In genomic region chr4:178136736-178137345, GRCh38 we compare ENCODE assay signal across 15 cellular contexts.
DNase-seq lines count a peak whose midpoint lies in the region; ATAC-seq and TF ChIP-seq lines count a peak whose summit lies in the region.
"Had no signal": no experiment of that assay in that cellular context is flagged by ENCODE, and none has a peak within 500 bp of the region (broad histone marks: within the 10 kb centered on the region; RNA-seq: fewer than 3 reads in every experiment).

No MANE protein-coding gene starts in this region.

- no peaks in the 10 kb centered on the region for H3K36me3 Mint-ChIP-seq in Calu3 (ENCODE audit: insufficient read depth, unreplicated experiment)
- H3K36me3 Mint-ChIP-seq: CD4-positive, alpha-beta memory T cell had no signal

- no peak overlapping the region for H3K4me3 ChIP-seq in lower lobe of right lung
- H3K4me3 ChIP-seq: HAP-1 had no signal

- no peaks in the 10 kb centered on the region for H3K4me1 ChIP-seq in lower lobe of right lung
- H3K4me1 ChIP-seq: HAP-1 had no signal

- no TSS peak for BruUV-seq in Calu3 (replicated peaks; lab: Mats Ljungman, UMichigan)

- no peak for DNase-seq in stimulated activated naive CD8-positive, alpha-beta T cell treated with anti-CD3 and anti-CD28 coated beads, Interleukin-15, amount 100 ng/mL, for 72 hours
- DNase-seq in stimulated activated naive CD8-positive, alpha-beta T cell treated with anti-CD3 and anti-CD28 coated beads, Interleukin-15, Interleukin-2, amounts not matched to agents 100 U/mL and 50 U/mL, for 24 hours, result no peak
- DNase-seq in lower lobe of right lung (no peak), sciatic nerve (ENCODE audit: low spot score) (peak; percentile 25), Calu3 (no peak), NOMO-1 treated with DMSO at 0.1 percent for 48 hours (lab: John Stamatoyannopoulos, UW; ENCODE audit: unreplicated experiment) (no peak)
- DNase-seq: C1 segment of cervical spinal cord; CD4-positive, alpha-beta memory T cell; COR-L47; DMS153; DND-41; GOT3; HFFc6 had no signal

- H3K27ac Mint-ChIP-seq in stimulated activated naive CD8-positive, alpha-beta T cell treated with anti-CD3 and anti-CD28 coated beads, Interleukin-15, amount 100 ng/mL, for 72 hours, result no peak overlapping the region
- H3K27ac Mint-ChIP-seq in Calu3 (ENCODE audit: unreplicated experiment), result no peak overlapping the region
- H3K27ac Mint-ChIP-seq: CD4-positive, alpha-beta memory T cell; HFFc6 had no signal

- no peaks in the 10 kb centered on the region for H3K9me3 ChIP-seq in lower lobe of right lung
- H3K9me3 ChIP-seq: HAP-1 had no signal

- TF ChIP-seq CTCF in lower lobe of right lung (IDR thresholded peaks at IDR 0.05), result no peak
- no peak for TF ChIP-seq CTCF in Calu3 (IDR thresholded peaks at IDR 0.05; ENCODE audit: unreplicated experiment)

- no peaks in the 10 kb centered on the region for H3K36me3 ChIP-seq in lower lobe of right lung
- H3K36me3 ChIP-seq: HAP-1 had no signal

- no peak overlapping the region for H3K4me3 Mint-ChIP-seq in stimulated activated naive CD8-positive, alpha-beta T cell treated with anti-CD3 and anti-CD28 coated beads, Interleukin-15, amount 100 ng/mL, for 72 hours
- no peak overlapping the region for H3K4me3 Mint-ChIP-seq in Calu3 (ENCODE audit: low read depth, unreplicated experiment)
- H3K4me3 Mint-ChIP-seq: CD4-positive, alpha-beta memory T cell; HFFc6 had no signal

- peak; percentile 9 for ATAC-seq in stimulated activated naive CD8-positive, alpha-beta T cell treated with anti-CD3 and anti-CD28 coated beads, Interleukin-15, amount 100 ng/mL, for 72 hours
- no peak for ATAC-seq in stimulated activated naive CD8-positive, alpha-beta T cell treated with anti-CD3 and anti-CD28 coated beads, Interleukin-15, Interleukin-2, amounts not matched to agents 100 U/mL and 50 U/mL, for 24 hours
- ATAC-seq in lower lobe of right lung (peak; percentile 9 to 23), sciatic nerve (peak; percentile 22), GM18858 (IDR thresholded peaks at IDR 0.05; ENCODE audit: unreplicated experiment) (no peak)

- no peaks in the 10 kb centered on the region for H3K4me1 Mint-ChIP-seq in stimulated activated naive CD8-positive, alpha-beta T cell treated with anti-CD3 and anti-CD28 coated beads, Interleukin-15, amount 100 ng/mL, for 72 hours
- H3K4me1 Mint-ChIP-seq in Calu3 (ENCODE audit: low read depth, unreplicated experiment), result peaks cover 17% of the 10 kb centered on the region
- H3K4me1 Mint-ChIP-seq: CD4-positive, alpha-beta memory T cell had no signal

- peaks cover 6 to 8% of the 10 kb centered on the region in 2 donors for H3K9me3 Mint-ChIP-seq in stimulated activated naive CD8-positive, alpha-beta T cell treated with anti-CD3 and anti-CD28 coated beads, Interleukin-15, amount 100 ng/mL, for 72 hours
- H3K9me3 Mint-ChIP-seq in Calu3 (ENCODE audit: low read depth, unreplicated experiment), result peaks cover 3% of the 10 kb centered on the region

- CTCF ChIA-PET in Calu3 (lab: Charles Lee), result no interaction called here

- H3K27me3 Mint-ChIP-seq in stimulated activated naive CD8-positive, alpha-beta T cell treated with anti-CD3 and anti-CD28 coated beads, Interleukin-15, amount 100 ng/mL, for 72 hours, result no peaks in the 10 kb centered on the region
- H3K27me3 Mint-ChIP-seq in Calu3 (ENCODE audit: unreplicated experiment), result no peaks in the 10 kb centered on the region
- H3K27me3 Mint-ChIP-seq: CD4-positive, alpha-beta memory T cell had no signal

- H3K27ac ChIP-seq in lower lobe of right lung, result no peak overlapping the region

- intact Hi-C loops in lower lobe of right lung (cut with DNase I), result no loop called here
- intact Hi-C loops in sciatic nerve (cut with DNase I), result no loop called here
- intact Hi-C loops in Calu3 (cut with micrococcal nuclease; ENCODE audit: unreplicated experiment), result no loop called here

- H3K27me3 ChIP-seq in lower lobe of right lung (ENCODE audit: low read depth), result no peaks in the 10 kb centered on the region

Comparison
In these comparisons a context has a peak if more than half of its experiments do, and no peak if none do; other contexts are left out.
1. ATAC-seq: peak in stimulated activated naive CD8-positive, alpha-beta T cell treated with anti-CD3 and anti-CD28 coated beads, Interleukin-15, amount 100 ng/mL, for 72 hours (single experiment), lower lobe of right lung (2 of 2) and sciatic nerve (single experiment); none in stimulated activated naive CD8-positive, alpha-beta T cell treated with anti-CD3 and anti-CD28 coated beads, Interleukin-15, Interleukin-2, amounts not matched to agents 100 U/mL and 50 U/mL, for 24 hours (single experiment) and GM18858 (single experiment).